Comparison of ENCODE assay signal across 1 cellular context in genomic region chr5:122295138-122295537, GRCh38.
TF ChIP-seq lines count a peak whose summit lies in the region.

No MANE protein-coding gene starts in this region.

TF ChIP-seq in H1, 55 proteins besides CTCF, POLR2A, EP300 and RAD21 (continued from another document):
- TF ChIP-seq EZH2 (IDR thresholded peaks at IDR 0.05; ENCODE audit: low read depth, low read length, severe bottlenecking) (no peak), TEAD4 (IDR thresholded peaks at IDR 0.05; ENCODE audit: low read depth, low read length) (peak; percentile 73), POLR2AphosphoS5 (IDR thresholded peaks at IDR 0.05; ENCODE audit: low read depth, low read length) (no peak), CREB1 (IDR thresholded peaks at IDR 0.05) (0 out of 2 replicates have a peak, but pooled peaks have one; percentile 30), RBBP5 (IDR thresholded peaks at IDR 0.05; ENCODE audit: borderline replicate concordance, low read depth, low read length) (no peak), JUND (IDR thresholded peaks at IDR 0.05; ENCODE audit: low read length) (peak; percentile 66; the same call in 1 of the 2 replicates)
